Comparison of ENCODE assay signal across 9 cellular contexts in the genomic region with DNA sequence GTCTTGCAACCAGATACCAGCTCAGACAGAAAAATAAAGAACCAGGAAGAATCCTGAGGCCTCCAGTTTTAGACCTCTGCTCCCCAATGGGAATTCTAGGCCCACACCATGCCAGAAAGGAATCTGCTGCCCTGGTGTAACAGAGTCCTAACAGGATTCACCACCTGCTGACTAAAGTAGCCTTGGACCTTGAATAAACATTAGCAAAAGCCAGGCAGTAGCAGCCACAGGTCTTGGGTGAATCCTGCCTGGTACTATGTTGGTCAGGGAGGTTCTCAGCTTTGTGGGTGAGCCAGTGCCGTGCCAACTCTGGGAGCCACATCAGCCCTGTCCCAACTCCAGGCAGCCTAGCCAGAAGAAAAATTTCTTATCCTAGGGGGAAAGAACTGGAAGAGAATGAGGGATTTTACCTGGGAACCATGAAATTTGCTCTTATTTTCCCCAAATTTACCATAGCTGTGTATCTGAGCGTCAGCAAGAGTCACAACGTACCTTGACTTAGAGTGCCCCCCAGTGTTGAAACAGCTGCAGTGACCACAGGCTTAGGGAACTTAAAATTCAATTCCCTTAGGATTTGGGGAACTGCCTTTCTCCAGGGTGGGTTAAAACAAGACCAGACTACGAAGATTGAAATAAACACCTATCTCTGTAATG.
DNase-seq lines count a peak whose midpoint lies in the region; ATAC-seq and TF ChIP-seq lines count a peak whose summit lies in the region.
"Had no signal": no experiment of that assay in that cellular context is flagged by ENCODE, and none has a peak within 500 bp of the region (broad histone marks: within the 10 kb centered on the region; RNA-seq: fewer than 3 reads in every experiment).

No MANE protein-coding gene starts in this region.

- peak; percentile 13 for DNase-seq in DMS53 treated with DMSO at 0.1 percent for 48 hours (lab: John Stamatoyannopoulos, UW; ENCODE audit: unreplicated experiment)
- DNase-seq in HFFc6, result no peak
- no peak for DNase-seq in RWPE1 (ENCODE audit: low spot score)
- DNase-seq in iPS-NIHi11 (ENCODE audit: low spot score), result peak; percentile 19
- DNase-seq in glomerular visceral epithelial cell (ENCODE audit: extremely low spot score), result no peak
- DNase-seq in CD4-positive, alpha-beta memory T cell, result no peak
- DNase-seq: activated CD4-positive, alpha-beta memory T cell treated with anti-CD3 and anti-CD28 coated beads for 36 hours had no signal

- no peaks in the 10 kb centered on the region for H3K4me1 ChIP-seq in CD4-positive, alpha-beta memory T cell (ENCODE audit: insufficient read depth, low read length)

- no peak overlapping the region for H3K27ac ChIP-seq in RWPE1
- no peak overlapping the region for H3K27ac ChIP-seq in CD4-positive, alpha-beta memory T cell (ENCODE audit: low read depth, low read length)

- no peaks in the 10 kb centered on the region for H3K27me3 ChIP-seq in CD4-positive, alpha-beta memory T cell (ENCODE audit: insufficient read depth, low read length)

- H3K4me1 Mint-ChIP-seq in HFFc6 (ENCODE audit: low read depth), result no peaks in the 10 kb centered on the region
- H3K4me1 Mint-ChIP-seq in CD4-positive, alpha-beta memory T cell, result no peaks in the 10 kb centered on the region

- no peak overlapping the region for H3K27ac Mint-ChIP-seq in HFFc6
- H3K27ac Mint-ChIP-seq in CD4-positive, alpha-beta memory T cell, result no peak overlapping the region
- H3K27ac Mint-ChIP-seq: activated CD4-positive, alpha-beta memory T cell treated with anti-CD3 and anti-CD28 coated beads for 36 hours had no signal

- TF ChIP-seq CTCF in HFFc6 (IDR thresholded peaks at IDR 0.05) (peak; percentile 17; the same call in 1 of the 2 replicates), RWPE1 (conservative IDR thresholded peaks at IDR 0.05; ENCODE audit: low read depth) (peak; percentile 14; the same call in 1 of the 2 replicates)

- POLR2A ChIA-PET in RWPE1 (lab: Yijun Ruan, JAX; ENCODE audit: low non-redundant PET), result no interaction called here
- POLR2A ChIA-PET in CD4-positive, alpha-beta memory T cell (lab: Charles Lee; ENCODE audit: partially characterized antibody), result no interaction called here

- no peaks in the 10 kb centered on the region; the same call in 1 of the 2 replicates for H3K27me3 Mint-ChIP-seq in HFFc6 (ENCODE audit: insufficient read depth)
- no peaks in the 10 kb centered on the region for H3K27me3 Mint-ChIP-seq in CD4-positive, alpha-beta memory T cell
- H3K27me3 Mint-ChIP-seq: activated CD4-positive, alpha-beta memory T cell treated with anti-CD3 and anti-CD28 coated beads for 36 hours had no signal

- ATAC-seq in HG03442 (IDR thresholded peaks at IDR 0.05; ENCODE audit: unreplicated experiment) (no peak), HG02763 (IDR thresholded peaks at IDR 0.05; ENCODE audit: unreplicated experiment) (no peak)

- H3K4me3 Mint-ChIP-seq in HFFc6, result no peak overlapping the region
- no peak overlapping the region for H3K4me3 Mint-ChIP-seq in CD4-positive, alpha-beta memory T cell
- H3K4me3 Mint-ChIP-seq: activated CD4-positive, alpha-beta memory T cell treated with anti-CD3 and anti-CD28 coated beads for 36 hours had no signal

- H3K9me3 ChIP-seq in CD4-positive, alpha-beta memory T cell (ENCODE audit: control insufficient read depth in 1 of 2, low read length in 2 of 2), result peaks cover 0 to 3% of the 10 kb centered on the region in 2 donors

- no peak overlapping the region for H3K4me3 ChIP-seq in CD4-positive, alpha-beta memory T cell (ENCODE audit: low read length in 2 of 2)

- 0 out of 2 replicates have a peak, but pooled peaks cover 3% of the 10 kb centered on the region for H3K36me3 Mint-ChIP-seq in HFFc6 (ENCODE audit: low read depth)
- H3K36me3 Mint-ChIP-seq in CD4-positive, alpha-beta memory T cell, result no peaks in the 10 kb centered on the region
- H3K36me3 Mint-ChIP-seq: activated CD4-positive, alpha-beta memory T cell treated with anti-CD3 and anti-CD28 coated beads for 36 hours had no signal

- CTCF ChIA-PET in RWPE1 (lab: Yijun Ruan, JAX), result interaction anchor here (0.5 kb wide), 1 partner anchor 696 kb away, joined by 3 read pairs; no protein-coding TSS in a partner anchor
- CTCF ChIA-PET in CD4-positive, alpha-beta memory T cell (lab: Charles Lee; ENCODE audit: partially characterized antibody), result no interaction called here

- intact Hi-C loops in CD4-positive, alpha-beta memory T cell (cut with micrococcal nuclease), result no loop called here

- peaks cover 49% of the 10 kb centered on the region for H3K9me3 Mint-ChIP-seq in HFFc6
- peaks cover 3 to 44% (median 19%) of the 10 kb centered on the region in 8 donors for H3K9me3 Mint-ChIP-seq in CD4-positive, alpha-beta memory T cell

- no peaks in the 10 kb centered on the region for H3K36me3 ChIP-seq in CD4-positive, alpha-beta memory T cell (ENCODE audit: insufficient read depth, low read length)

Comparison
In these comparisons a context has a peak if more than half of its experiments do, and no peak if none do; other contexts are left out.
1. DNase-seq: peak in DMS53 treated with DMSO at 0.1 percent for 48 hours (single experiment) and iPS-NIHi11 (single experiment); none in HFFc6 (single experiment), RWPE1 (single experiment), glomerular visceral epithelial cell (single experiment) and CD4-positive, alpha-beta memory T cell (0 of 5).